18 cellular contexts compared by ENCODE assay signal in the genomic region with DNA sequence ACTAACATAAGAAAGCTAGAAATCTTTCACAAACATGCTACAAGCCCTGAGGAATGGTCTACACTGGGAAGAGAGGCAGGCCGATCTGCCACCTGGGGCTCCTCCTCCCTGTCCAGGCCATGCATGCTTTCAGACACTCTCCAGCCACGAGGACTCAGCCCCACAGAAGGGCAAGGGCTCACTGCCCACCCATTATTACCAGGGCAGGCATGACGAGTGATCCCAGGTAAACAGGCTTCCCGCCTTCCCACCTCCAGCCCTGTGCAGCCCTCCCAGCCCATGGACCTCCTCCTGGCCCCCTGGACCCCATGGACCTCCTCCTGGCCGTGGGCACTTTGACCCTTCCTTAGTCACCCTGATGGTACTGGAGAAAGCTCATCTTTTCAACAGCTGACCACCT.
"Had no signal": no experiment of that assay in that cellular context is flagged by ENCODE, and none has a peak within 500 bp of the region (broad histone marks: within the 10 kb centered on the region; RNA-seq: fewer than 3 reads in every experiment).

No MANE protein-coding gene starts in this region.

- DNase-seq: dermis blood vessel endothelial cell; dorsolateral prefrontal cortex; effector CD4-positive, alpha-beta T cell; effector memory CD4-positive, alpha-beta T cell; esophagus squamous epithelium; foreskin keratinocyte; heart left ventricle; hypothalamus; left cardiac atrium; left lung; left ventricle myocardium superior; lower lobe of right lung; mesenchymal stem cell; mucosa of descending colon had no signal

- H3K27ac Mint-ChIP-seq: mesothelial cell of epicardium had no signal

- H3K36me3 Mint-ChIP-seq: mesothelial cell of epicardium had no signal

- H3K4me3 Mint-ChIP-seq: mesothelial cell of epicardium had no signal

- H3K4me1 ChIP-seq: esophagus squamous epithelium, foreskin keratinocyte, gastroesophageal sphincter, lower lobe of right lung had no signal

- ATAC-seq: foreskin keratinocyte, gastroesophageal sphincter, heart left ventricle, left cardiac atrium, left lung, left ventricle myocardium superior, lower lobe of right lung, mucosa of descending colon had no signal

- H3K27me3 ChIP-seq: dorsolateral prefrontal cortex, esophagus squamous epithelium, foreskin keratinocyte, gastroesophageal sphincter, heart left ventricle, hepatocyte, left lung had no signal

- H3K4me3 ChIP-seq: coronary artery, dorsolateral prefrontal cortex, esophagus squamous epithelium, gastroesophageal sphincter, heart left ventricle, hepatocyte, left lung, lower lobe of right lung, mucosa of descending colon had no signal

- H3K27ac ChIP-seq: coronary artery, dorsolateral prefrontal cortex, esophagus squamous epithelium, foreskin keratinocyte, gastroesophageal sphincter, heart left ventricle, hepatocyte, left lung, lower lobe of right lung had no signal

- H3K9me3 ChIP-seq: esophagus squamous epithelium, gastroesophageal sphincter, left lung, lower lobe of right lung, mucosa of descending colon had no signal

- H3K4me1 Mint-ChIP-seq: mesothelial cell of epicardium had no signal

- H3K36me3 ChIP-seq: esophagus squamous epithelium, gastroesophageal sphincter, heart left ventricle, left lung, lower lobe of right lung had no signal
